In the genomic region with DNA sequence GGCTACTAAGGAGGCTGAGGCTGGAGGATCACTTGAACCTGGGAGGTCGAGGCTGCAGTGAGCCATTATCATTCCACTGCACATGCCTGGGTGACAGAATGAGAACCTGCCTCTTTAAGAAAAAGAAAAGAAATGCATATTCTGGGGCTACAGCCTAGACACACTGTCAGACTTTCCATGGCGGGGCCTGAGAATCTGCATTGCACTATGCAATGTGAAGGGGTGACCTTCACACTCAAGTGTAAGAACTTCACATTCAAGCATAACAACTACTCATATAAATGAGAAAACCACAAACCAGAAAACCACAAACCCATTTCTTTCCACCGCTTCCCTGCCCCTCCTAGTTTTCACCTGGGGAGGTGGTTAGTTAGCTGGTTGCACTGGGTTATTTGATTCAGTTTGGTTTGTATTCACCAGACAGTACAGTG, we compare ENCODE assay signal across 15 cellular contexts. TPM values are rescaled to one million over a fixed set of nuclear protein-coding genes. Genes with fewer than 3 reads are reported as not detected.
DNase-seq lines count a peak whose midpoint lies in the region; ATAC-seq, FAIRE-seq and TF ChIP-seq lines count a peak whose summit lies in the region.
"Had no signal": no experiment of that assay in that cellular context is flagged by ENCODE, and none has a peak within 500 bp of the region (broad histone marks: within the 10 kb centered on the region; RNA-seq: fewer than 3 reads in every experiment).

No MANE protein-coding gene starts in this region.

- H3K9me3 ChIP-seq in pancreas = no peaks in the 10 kb centered on the region

- TF ChIP-seq CTCF in pancreas (IDR thresholded peaks at IDR 0.05) (no peak), GM13976 (IDR thresholded peaks at IDR 0.05; ENCODE audit: borderline replicate concordance, control extremely low read depth, extremely low read depth, insufficient read depth, missing control alignments) (no peak), D721Med (IDR thresholded peaks at IDR 0.05; ENCODE audit: insufficient read depth, missing control alignments) (no peak)

- WGBS in pancreas, 2 donors = 47 to 49% methylated on average over 3 of the region's 3 CpGs

- DNase-seq in activated CD4-positive, alpha-beta T cell treated with anti-CD3 and anti-CD28 coated beads for 24 hours (ENCODE audit: low read depth in 2 of 2) = peak; percentile 44 to 64
- DNase-seq in activated CD4-positive, alpha-beta T cell treated with anti-CD3 and anti-CD28 coated beads for 1 hour = no peak
- DNase-seq in activated T-cell treated with anti-CD3 and anti-CD28 coated beads for 24 hours (ENCODE audit: low read depth) (peak; percentile 57), pancreas (peak in 1 of 6 donors; percentile 37), GM13976 (ENCODE audit: low spot score) (no peak), CD1c-positive myeloid dendritic cell (ENCODE audit: extremely low spot score) (no peak), D721Med (ENCODE audit: insufficient read length, low spot score) (no peak)
- peak; percentile 57 to 65 for DNase-seq in stimulated activated naive CD8-positive, alpha-beta T cell treated with anti-CD3 and anti-CD28 coated beads, Interleukin-15, amount 100 ng/mL, for 72 hours
- DNase-seq: HFFc6, midbrain, NCI-H510A treated with DMSO at 0.1 percent for 48 hours had no signal

- ATAC-seq in pancreas = peak in 3 of 4 donors; percentile 2 to 4 (median 3)
- ATAC-seq in stimulated activated naive CD8-positive, alpha-beta T cell treated with anti-CD3 and anti-CD28 coated beads, Interleukin-15, amount 100 ng/mL, for 72 hours = peak; percentile 88
- ATAC-seq: stimulated activated memory B cell treated with anti-CD40 and anti-IgM and Interleukin-4, amounts not matched to agents 10 μg/mL and 1 μg/mL and 100 μg/mL, for 72 hours had no signal

- H3K36me3 ChIP-seq in pancreas = no peaks in the 10 kb centered on the region

- intact Hi-C loops in pancreas (cut with DNase I) = no loop called here

- no peak overlapping the region for H3K4me3 ChIP-seq in pancreas

- H3K4me3 Mint-ChIP-seq in stimulated activated naive CD8-positive, alpha-beta T cell treated with anti-CD3 and anti-CD28 coated beads, Interleukin-15, amount 100 ng/mL, for 72 hours = no peak overlapping the region
- H3K4me3 Mint-ChIP-seq: HFFc6; stimulated activated memory B cell treated with anti-CD40 and anti-IgM and Interleukin-4, amounts not matched to agents 10 μg/mL and 1 μg/mL and 100 μg/mL, for 72 hours had no signal

- no peaks in the 10 kb centered on the region for H3K9me3 Mint-ChIP-seq in stimulated activated naive CD8-positive, alpha-beta T cell treated with anti-CD3 and anti-CD28 coated beads, Interleukin-15, amount 100 ng/mL, for 72 hours
- H3K9me3 Mint-ChIP-seq: HFFc6; stimulated activated memory B cell treated with anti-CD40 and anti-IgM and Interleukin-4, amounts not matched to agents 10 μg/mL and 1 μg/mL and 100 μg/mL, for 72 hours had no signal

- H3K27me3 Mint-ChIP-seq in stimulated activated naive CD8-positive, alpha-beta T cell treated with anti-CD3 and anti-CD28 coated beads, Interleukin-15, amount 100 ng/mL, for 72 hours = peaks cover 43% of the 10 kb centered on the region

- peaks cover 15% of the 10 kb centered on the region for H3K4me1 Mint-ChIP-seq in stimulated activated naive CD8-positive, alpha-beta T cell treated with anti-CD3 and anti-CD28 coated beads, Interleukin-15, amount 100 ng/mL, for 72 hours
- H3K4me1 Mint-ChIP-seq: stimulated activated memory B cell treated with anti-CD40 and anti-IgM and Interleukin-4, amounts not matched to agents 10 μg/mL and 1 μg/mL and 100 μg/mL, for 72 hours had no signal

- in situ Hi-C loops in GM13976 (cut with MboI; ENCODE audit: low sequenced_read_pairs, unreplicated experiment) = no loop called here

- H3K27me3 ChIP-seq in pancreas = no peaks in the 10 kb centered on the region

- H3K27ac ChIP-seq in pancreas = peak overlapping the region; percentile 35 to 73 (median 59)

- no peak overlapping the region for H3K27ac Mint-ChIP-seq in stimulated activated naive CD8-positive, alpha-beta T cell treated with anti-CD3 and anti-CD28 coated beads, Interleukin-15, amount 100 ng/mL, for 72 hours
- H3K27ac Mint-ChIP-seq: HFFc6; stimulated activated memory B cell treated with anti-CD40 and anti-IgM and Interleukin-4, amounts not matched to agents 10 μg/mL and 1 μg/mL and 100 μg/mL, for 72 hours had no signal

- FAIRE-seq in pancreas (lab: Jason Lieb, UNC) (no peak), D721Med (lab: Jason Lieb, UNC) (no peak)

- peaks cover 16 to 35% (median 31%) of the 10 kb centered on the region in 3 donors for H3K4me1 ChIP-seq in pancreas

RNA-seq across cellular contexts. Expression of gene FBP2, which starts 18.0 kb away (rescaled TPM):
- under 1 TPM in 5 of 6 donors, not detected in 1; 0.46 to 0.95 (median 0.74) TPM for total RNA-seq in pancreas
- under 1 TPM; 0.47 to 0.49 TPM for polyA plus RNA-seq in pancreas
- total RNA-seq: HFFc6, LHCN-M2, pulmonary artery endothelial cell had no signal

RNA-seq across cellular contexts. Expression of gene FBP1, which starts 27.7 kb away (rescaled TPM):
- 10 to 100 TPM; 19.5 to 31.2 (median 24.1) TPM for total RNA-seq in pancreas
- polyA plus RNA-seq in pancreas = 10 to 100 TPM; 19.5 to 39.2 TPM
- total RNA-seq: A673, HFFc6, LHCN-M2 had no signal

RNA-seq across cellular contexts. Expression of gene PCAT7, which starts 56.8 kb away (rescaled TPM):
- total RNA-seq in pancreas = under 1 TPM; 0.23 to 0.52 (median 0.36) TPM
- polyA plus RNA-seq in pancreas = under 1 TPM; 0.27 to 0.28 TPM
- total RNA-seq: A673, HFFc6, LHCN-M2 had no signal

Comparison
In these comparisons a context has a peak if more than half of its experiments do, and no peak if none do; other contexts are left out.
1. DNase-seq: peak in activated CD4-positive, alpha-beta T cell treated with anti-CD3 and anti-CD28 coated beads for 24 hours (2 of 2), activated T-cell treated with anti-CD3 and anti-CD28 coated beads for 24 hours (single experiment) and stimulated activated naive CD8-positive, alpha-beta T cell treated with anti-CD3 and anti-CD28 coated beads, Interleukin-15, amount 100 ng/mL, for 72 hours (2 of 2); none in activated CD4-positive, alpha-beta T cell treated with anti-CD3 and anti-CD28 coated beads for 1 hour (single experiment), GM13976 (single experiment), CD1c-positive myeloid dendritic cell (single experiment) and D721Med (single experiment).